16 cellular contexts compared by ENCODE assay signal in the genomic region with DNA sequence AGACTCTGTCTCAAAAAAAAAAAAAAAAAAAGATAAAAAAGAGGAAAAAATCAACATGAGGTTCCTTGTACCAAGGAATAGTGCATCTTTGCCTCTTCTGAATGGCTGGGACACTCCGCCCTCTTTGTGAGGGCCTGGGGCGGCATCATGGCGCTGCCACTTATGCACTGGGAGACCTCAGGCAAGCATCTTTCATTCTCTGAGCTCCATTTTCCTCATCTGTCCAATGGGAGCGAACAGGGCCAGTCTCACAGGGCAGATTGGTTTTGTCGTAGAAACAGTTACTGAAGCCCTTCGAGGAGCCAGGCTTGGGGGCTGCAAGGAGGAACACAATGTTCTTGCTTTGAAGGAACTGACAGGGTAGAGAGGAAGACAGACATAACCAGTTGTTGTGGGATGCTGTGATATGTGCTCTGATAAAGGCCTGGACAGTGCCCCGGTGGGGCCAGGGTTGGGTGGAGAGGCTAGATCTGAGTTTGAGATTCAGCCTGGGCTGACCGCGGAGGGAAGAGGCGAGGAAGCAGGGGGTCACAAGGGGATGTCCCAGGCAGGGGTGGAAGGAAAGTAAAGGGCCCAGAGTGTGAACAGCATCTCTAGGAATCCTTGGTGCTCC. TPM values are rescaled to one million over a fixed set of nuclear protein-coding genes. Genes with fewer than 3 reads are reported as not detected.
A peak's percentile ranks its signal among the peaks of the same experiment; 100 is the strongest.
DNase-seq lines count a peak whose midpoint lies in the region; ATAC-seq and TF ChIP-seq lines count a peak whose summit lies in the region.
"Had no signal": no experiment of that assay in that cellular context is flagged by ENCODE, and none has a peak within 500 bp of the region (broad histone marks: within the 10 kb centered on the region; RNA-seq: fewer than 3 reads in every experiment).

No MANE protein-coding gene starts in this region.

- H3K27ac Mint-ChIP-seq in CD8-positive, alpha-beta T cell, result peak overlapping the region; percentile 83
- H3K27ac Mint-ChIP-seq: activated T-helper 1 cell treated with anti-CD3 and anti-CD28 coated beads, Interleukin-12 subunit alpha, Interleukin-12 subunit beta, Interleukin-2, Interleukin-4 antibody, amounts not matched to agents 30 ng/mL and 10 ng/mL and 1 ng/mL, durations not matched to agents 14 hours and 24 hours and 36 hours; memory B cell had no signal

- 90% methylated on average over 10 of the region's 10 CpGs for WGBS in right cardiac atrium

- POLR2A ChIA-PET in CD8-positive, alpha-beta T cell (lab: Charles Lee), result interaction anchor here (0.7 to 18.1 kb wide), 3 partner anchors 14 to 106 kb away, joined by 4 to 1192 read pairs (median 4); partner anchors contain the start of gene ZFP36L2

- H3K9me3 Mint-ChIP-seq in CD8-positive, alpha-beta T cell, result no peaks in the 10 kb centered on the region
- H3K9me3 Mint-ChIP-seq: activated T-helper 1 cell treated with anti-CD3 and anti-CD28 coated beads, Interleukin-12 subunit alpha, Interleukin-12 subunit beta, Interleukin-2, Interleukin-4 antibody, amounts not matched to agents 30 ng/mL and 10 ng/mL and 1 ng/mL, durations not matched to agents 14 hours and 24 hours and 36 hours; memory B cell had no signal

- intact Hi-C loops in CD8-positive, alpha-beta T cell (cut with DNase I, micrococcal nuclease), result no loop called here
- intact Hi-C loops in right cardiac atrium (cut with DNase I), result loop anchor here in 1 of 4 donors (10.0 kb wide), 1 partner anchor 48 kb away; no protein-coding TSS in a partner anchor

- CTCF ChIA-PET in CD8-positive, alpha-beta T cell (lab: Charles Lee), result interaction anchor here (2.3 to 22.9 kb wide), 2 partner anchors 42 to 83 kb away, joined by 13 to 666 read pairs; no protein-coding TSS in a partner anchor

- TF ChIP-seq CTCF in CD8-positive, alpha-beta T cell (IDR thresholded peaks at IDR 0.05), result no peak

- DNase-seq in CD8-positive, alpha-beta T cell, result no peak
- DNase-seq in OCI-M1 (lab: John Stamatoyannopoulos, UW) (peak; percentile 76), right cardiac atrium (peak in 2 of 3 donors; percentile 15 to 25), NCI-H1930 (lab: John Stamatoyannopoulos, UW) (no peak), NCI-H2107 treated with DMSO at 0.1 percent for 48 hours (lab: John Stamatoyannopoulos, UW; ENCODE audit: unreplicated experiment) (no peak)
- DNase-seq in NK-92 treated with Interleukin-12 subunit alpha and Interleukin-12 subunit beta, amount 100 ng/mL, for 24 hours (lab: John Stamatoyannopoulos, UW), result no peak
- DNase-seq: activated CD4-positive, alpha-beta T cell treated with anti-CD3 and anti-CD28 coated beads, Interleukin-2, amount 50 U/mL, for 4 hours; BE2C; effector CD8-positive, alpha-beta T cell; NCI-H146; NCI-H524 treated with DMSO at 0.1 percent for 48 hours had no signal

- H3K4me3 ChIP-seq in CD8-positive, alpha-beta T cell (ENCODE audit: low read depth, low read length), result no peak overlapping the region
- H3K4me3 ChIP-seq in right cardiac atrium (ENCODE audit: low read length), result no peak overlapping the region
- H3K4me3 ChIP-seq in skin epidermis, result no peak overlapping the region
- H3K4me3 ChIP-seq: body of pancreas had no signal

- H3K27me3 ChIP-seq in CD8-positive, alpha-beta T cell (ENCODE audit: insufficient read depth, low read length), result no peaks in the 10 kb centered on the region
- H3K27me3 ChIP-seq in right cardiac atrium (ENCODE audit: control insufficient read depth, insufficient read depth), result no peaks in the 10 kb centered on the region
- H3K27me3 ChIP-seq: BE2C, body of pancreas had no signal

- H3K27ac ChIP-seq in CD8-positive, alpha-beta T cell (ENCODE audit: low read depth, low read length), result no peak overlapping the region
- H3K27ac ChIP-seq in right cardiac atrium (ENCODE audit: low read length) (no peak overlapping the region), skin epidermis (peak overlapping the region in 15 of 21 experiments; percentile 3 to 79 (median 39))
- H3K27ac ChIP-seq: body of pancreas had no signal

- peaks cover 54% of the 10 kb centered on the region for H3K4me1 Mint-ChIP-seq in CD8-positive, alpha-beta T cell (ENCODE audit: low read depth)

- no peaks in the 10 kb centered on the region for H3K36me3 ChIP-seq in CD8-positive, alpha-beta T cell (ENCODE audit: insufficient read depth, low read length)
- H3K36me3 ChIP-seq: BE2C had no signal

- no peaks in the 10 kb centered on the region for H3K27me3 Mint-ChIP-seq in CD8-positive, alpha-beta T cell (ENCODE audit: low read depth)
- H3K27me3 Mint-ChIP-seq: memory B cell had no signal

- ATAC-seq in CD8-positive, alpha-beta T cell, result no peak
- ATAC-seq in right cardiac atrium, result peak in 1 of 2 donors; percentile 11
- no peak for ATAC-seq in HG03457 (IDR thresholded peaks at IDR 0.05; ENCODE audit: unreplicated experiment)
- ATAC-seq: body of pancreas had no signal

- H3K36me3 Mint-ChIP-seq in CD8-positive, alpha-beta T cell, result no peaks in the 10 kb centered on the region

- H3K4me1 ChIP-seq in CD8-positive, alpha-beta T cell (ENCODE audit: insufficient read depth, low read length), result peaks cover 41% of the 10 kb centered on the region
- H3K4me1 ChIP-seq in right cardiac atrium (ENCODE audit: control insufficient read depth, insufficient read depth, low read length), result no peaks in the 10 kb centered on the region
- H3K4me1 ChIP-seq: BE2C had no signal

- H3K4me3 Mint-ChIP-seq in CD8-positive, alpha-beta T cell, result no peak overlapping the region
- H3K4me3 Mint-ChIP-seq: activated T-helper 1 cell treated with anti-CD3 and anti-CD28 coated beads, Interleukin-12 subunit alpha, Interleukin-12 subunit beta, Interleukin-2, Interleukin-4 antibody, amounts not matched to agents 30 ng/mL and 10 ng/mL and 1 ng/mL, durations not matched to agents 14 hours and 24 hours and 36 hours had no signal

- H3K9me3 ChIP-seq in CD8-positive, alpha-beta T cell (ENCODE audit: low read length), result no peaks in the 10 kb centered on the region
- no peaks in the 10 kb centered on the region for H3K9me3 ChIP-seq in right cardiac atrium (ENCODE audit: control insufficient read depth, low read length)
- H3K9me3 ChIP-seq: BE2C, body of pancreas had no signal

RNA-seq across cellular contexts. Expression of gene ZFP36L2, which starts 14.1 kb away (rescaled TPM):
- 1,000 to 10,000 TPM; 1,270 to 1,311 TPM for total RNA-seq in CD8-positive, alpha-beta T cell
- 10 to 100 TPM; 62.1 to 73.0 (median 68.1) TPM for total RNA-seq in right cardiac atrium
- polyA plus RNA-seq in right cardiac atrium, result 40.3 TPM

Comparison
In these comparisons a context has a peak if more than half of its experiments do, and no peak if none do; other contexts are left out.
1. DNase-seq: peak in OCI-M1 (single experiment) and right cardiac atrium (2 of 3); none in CD8-positive, alpha-beta T cell (0 of 7), NCI-H1930 (0 of 2), NCI-H2107 treated with DMSO at 0.1 percent for 48 hours (single experiment) and NK-92 treated with Interleukin-12 subunit alpha and Interleukin-12 subunit beta, amount 100 ng/mL, for 24 hours (single experiment).
2. H3K27ac ChIP-seq: peak in skin epidermis (15 of 21); none in CD8-positive, alpha-beta T cell (single experiment) and right cardiac atrium (single experiment).
3. RNA of gene ZFP36L2, which starts 14.1 kb away (total RNA-seq): 1,270 to 1,311 TPM in CD8-positive, alpha-beta T cell; 62.1 to 73.0 TPM in right cardiac atrium; every median in the first group is over 10 times any median in the second.